ENCODE assay signal across 18 cellular contexts in the genomic region with DNA sequence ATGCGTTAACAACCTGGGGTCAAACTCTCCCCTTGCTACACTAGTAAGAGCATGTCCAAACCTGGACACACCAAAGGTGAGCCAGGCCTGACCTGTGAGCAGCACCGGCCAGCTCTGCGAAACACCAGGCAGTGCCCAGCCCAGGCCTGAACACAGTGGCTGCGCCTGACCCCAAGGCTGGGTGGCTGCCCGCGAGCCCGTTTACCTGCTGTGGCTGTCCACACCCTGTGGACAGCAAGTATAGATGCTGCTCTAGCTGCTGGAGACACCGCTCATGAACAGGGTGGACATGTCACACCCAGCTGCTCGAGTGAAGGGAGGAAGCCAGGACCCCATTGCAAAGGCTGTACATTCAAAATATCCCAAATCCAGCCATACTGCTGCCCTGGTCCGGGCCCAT. TPM values are rescaled to one million over a fixed set of nuclear protein-coding genes. Genes with fewer than 3 reads are reported as not detected.
"Had no signal": no experiment of that assay in that cellular context is flagged by ENCODE, and none has a peak within 500 bp of the region (broad histone marks: within the 10 kb centered on the region; RNA-seq: fewer than 3 reads in every experiment).

No MANE protein-coding gene starts in this region.

- H3K9me3 ChIP-seq: adrenal gland, mucosa of descending colon had no signal

- H3K27me3 Mint-ChIP-seq: activated CD8-positive, alpha-beta T cell treated with anti-CD3 and anti-CD28 coated beads for 36 hours; central memory CD8-positive, alpha-beta T cell; naive thymus-derived CD8-positive, alpha-beta T cell had no signal

- H3K4me3 ChIP-seq: adrenal gland, mucosa of descending colon had no signal

- H3K9me3 Mint-ChIP-seq: activated CD8-positive, alpha-beta T cell treated with anti-CD3 and anti-CD28 coated beads for 36 hours; central memory CD8-positive, alpha-beta T cell; immature natural killer cell had no signal

- H3K27me3 ChIP-seq: adrenal gland had no signal

- H3K4me3 Mint-ChIP-seq: central memory CD8-positive, alpha-beta T cell had no signal

- ATAC-seq: activated CD8-positive, alpha-beta T cell treated with anti-CD3 and anti-CD28 coated beads for 36 hours; left colon; mucosa of descending colon; naive thymus-derived CD8-positive, alpha-beta T cell had no signal

- H3K27ac Mint-ChIP-seq: activated CD8-positive, alpha-beta T cell treated with anti-CD3 and anti-CD28 coated beads for 36 hours had no signal

- DNase-seq: activated CD4-positive, alpha-beta T cell treated with anti-CD3 and anti-CD28 coated beads for 4 hours; activated CD8-positive, alpha-beta memory T cell treated with anti-CD3 and anti-CD28 coated beads, Interleukin-2, amount 50 U/mL, for 48 hours; activated CD8-positive, alpha-beta T cell treated with anti-CD3 and anti-CD28 coated beads for 36 hours; activated naive CD4-positive, alpha-beta T cell treated with anti-CD3 and anti-CD28 coated beads, Interleukin-2, amount 50 U/mL, for 16 hours; adrenal gland; dermis blood vessel endothelial cell; hippocampal formation; immature natural killer cell; left colon; naive thymus-derived CD8-positive, alpha-beta T cell; stimulated activated CD4-positive, alpha-beta T cell treated with anti-CD3 and anti-CD28 coated beads, Interleukin-15, amount 100 ng/mL, for 24 hours; stimulated activated CD4-positive, alpha-beta T cell treated with anti-CD3 and anti-CD28 coated beads, Interleukin-4, amount 100 ng/mL, for 4 hours; WERI-Rb-1 had no signal

RNA-seq across cellular contexts. Expression of a gene that starts 7.6 kb away (rescaled TPM):
- total RNA-seq: activated CD8-positive, alpha-beta T cell treated with anti-CD3 and anti-CD28 coated beads for 36 hours; adrenal gland; dermis blood vessel endothelial cell; left colon; lung microvascular endothelial cell; mucosa of descending colon; naive thymus-derived CD8-positive, alpha-beta T cell; osteocyte had no signal
- polyA plus RNA-seq: adrenal gland; esophagus; immature natural killer cell; naive thymus-derived CD8-positive, alpha-beta T cell had no signal
